ENCODE assay signal across 17 cellular contexts in the genomic region with DNA sequence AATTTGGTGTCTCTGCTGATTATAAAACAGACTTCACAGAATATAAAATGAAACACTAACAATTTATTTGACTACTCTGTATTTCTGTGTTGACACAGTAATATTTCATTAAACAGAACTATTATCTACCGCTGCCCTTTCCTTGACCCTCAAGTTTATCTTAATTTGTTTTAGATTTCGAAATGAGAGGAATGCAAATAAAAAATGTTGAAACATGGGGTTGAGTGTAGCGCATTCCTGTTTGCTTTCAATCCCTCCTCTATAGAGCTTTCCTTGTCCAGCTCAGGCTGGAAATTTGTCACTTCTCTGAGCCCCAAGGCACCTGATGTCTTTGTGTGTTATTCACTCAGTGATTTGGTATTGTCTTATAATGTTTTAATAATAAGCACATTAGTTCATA.
DNase-seq lines count a peak whose midpoint lies in the region; ATAC-seq and TF ChIP-seq lines count a peak whose summit lies in the region.
"Had no signal": no experiment of that assay in that cellular context is flagged by ENCODE, and none has a peak within 500 bp of the region (broad histone marks: within the 10 kb centered on the region; RNA-seq: fewer than 3 reads in every experiment).

No MANE protein-coding gene starts in this region.

- H3K4me3 ChIP-seq in LNCaP clone FGC (ENCODE audit: low read depth, low read length) (no peak overlapping the region), left lung (no peak overlapping the region)
- H3K4me3 ChIP-seq: Peyer's patch had no signal

- H3K36me3 ChIP-seq in left lung, result no peaks in the 10 kb centered on the region
- H3K36me3 ChIP-seq: brain microvascular endothelial cell, Peyer's patch had no signal

- intact Hi-C loops in left lung (cut with DNase I) (no loop called here), cardiac septum (cut with DNase I) (no loop called here)

- peak; percentile 28 for DNase-seq in COLO829 (ENCODE audit: low spot score)
- DNase-seq in LNCaP clone FGC (ENCODE audit: low read depth), result peak; percentile 85
- peak; percentile 12 for DNase-seq in RWPE1 (ENCODE audit: low spot score)
- DNase-seq in left lung, result no peak
- DNase-seq in NOMO-1 treated with DMSO at 0.1 percent for 48 hours (lab: John Stamatoyannopoulos, UW; ENCODE audit: unreplicated experiment), result no peak
- DNase-seq in cardiac septum (ENCODE audit: low spot score), result no peak
- DNase-seq: brain microvascular endothelial cell; effector memory CD4-positive, alpha-beta T cell; mesendoderm; occipital lobe; Peyer's patch; stimulated activated naive B cell treated with anti-CD40 and anti-IgM and Interleukin-4, amounts not matched to agents 10 μg/mL and 1 μg/mL and 100 μg/mL, for 72 hours; T-cell had no signal

- H3K4me1 ChIP-seq in left lung, result no peaks in the 10 kb centered on the region
- H3K4me1 ChIP-seq: Peyer's patch had no signal

- H3K27me3 ChIP-seq in left lung, result no peaks in the 10 kb centered on the region
- H3K27me3 ChIP-seq: brain microvascular endothelial cell, Peyer's patch had no signal

- POLR2A ChIA-PET in RWPE1 (lab: Yijun Ruan, JAX; ENCODE audit: low non-redundant PET), result no interaction called here

- CTCF ChIA-PET in RWPE1 (lab: Yijun Ruan, JAX), result no interaction called here

- peaks cover 0 to 5% of the 10 kb centered on the region in 2 donors for H3K9me3 ChIP-seq in left lung
- H3K9me3 ChIP-seq: Peyer's patch had no signal

- TF ChIP-seq CTCF in LNCaP clone FGC (IDR thresholded peaks at IDR 0.05; ENCODE audit: control insufficient read depth, extremely low read depth, insufficient read depth) (no peak), RWPE1 (conservative IDR thresholded peaks at IDR 0.05; ENCODE audit: low read depth) (no peak), left lung (IDR thresholded peaks at IDR 0.05) (no peak)

- ATAC-seq in left lung (peak; percentile 98), HG03521 (IDR thresholded peaks at IDR 0.05; ENCODE audit: unreplicated experiment) (no peak), GM21447 (IDR thresholded peaks at IDR 0.05; ENCODE audit: unreplicated experiment) (no peak)
- ATAC-seq: activated CD4-positive, CD25-positive, alpha-beta regulatory T cell treated with anti-CD3 and anti-CD28 coated beads, Interleukin-2, amount 50 U/mL, for 24 hours; HCT116; stimulated activated naive B cell treated with anti-CD40 and anti-IgM and Interleukin-4, amounts not matched to agents 10 μg/mL and 1 μg/mL and 100 μg/mL, for 72 hours; T-cell had no signal

- H3K27ac ChIP-seq in RWPE1, result no peak overlapping the region
- peak overlapping the region in 1 of 2 donors; percentile 61 for H3K27ac ChIP-seq in left lung
- H3K27ac ChIP-seq: brain microvascular endothelial cell, Peyer's patch had no signal

Comparison
In these comparisons a context has a peak if more than half of its experiments do, and no peak if none do; other contexts are left out.
1. DNase-seq: peak in COLO829 (single experiment), LNCaP clone FGC (single experiment) and RWPE1 (single experiment); none in left lung (0 of 2), NOMO-1 treated with DMSO at 0.1 percent for 48 hours (single experiment) and cardiac septum (single experiment).